Comparison of ENCODE assay signal across 13 cellular contexts in the genomic region with DNA sequence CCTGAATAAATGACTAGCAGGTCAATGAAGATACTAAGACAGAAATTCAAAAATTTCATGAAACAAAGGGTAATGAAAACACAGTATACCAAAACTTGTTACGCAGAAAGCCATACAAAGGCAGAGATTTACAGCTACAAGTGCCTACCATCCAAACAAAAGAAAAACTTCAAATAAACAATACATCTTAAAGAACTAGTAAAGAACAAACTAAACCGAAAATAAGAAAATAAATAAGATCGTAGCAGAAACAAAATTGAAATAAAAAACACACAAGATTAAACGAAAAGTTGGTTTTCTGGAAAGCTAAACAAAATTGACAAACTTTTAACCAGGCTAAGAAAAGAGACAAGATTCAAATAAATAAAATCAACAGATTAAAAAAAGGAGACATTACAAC. TPM values are rescaled to one million over a fixed set of nuclear protein-coding genes. Genes with fewer than 3 reads are reported as not detected.
DNase-seq lines count a peak whose midpoint lies in the region; ATAC-seq, FAIRE-seq and TF ChIP-seq lines count a peak whose summit lies in the region.
"Not testable (repeated sequence)": the region's sequence is repeated elsewhere in the genome, so short reads cannot be mapped to it uniquely, and the experiment has no call there.
"Had no signal": no experiment of that assay in that cellular context is flagged by ENCODE, and none has a peak within 500 bp of the region (broad histone marks: within the 10 kb centered on the region; RNA-seq: fewer than 3 reads in every experiment).

No MANE protein-coding gene starts in this region.

- not testable (repeated sequence) for FAIRE-seq in astrocyte (lab: Jason Lieb, UNC)

- CTCF ChIA-PET in OCI-LY7 (lab: Charles Lee; ENCODE audit: unreplicated experiment): not testable (repeated sequence)

- H3K9ac ChIP-seq in astrocyte (ENCODE audit: low read length): not testable (repeated sequence)

- H3K4me1 Mint-ChIP-seq in CD4-positive, CD25-positive, alpha-beta regulatory T cell: peaks cover 5 to 26% (median 23%) of the 10 kb centered on the region in 4 donors
- not testable (repeated sequence) for H3K4me1 Mint-ChIP-seq in activated T-helper 17 cell treated with anti-CD3 and anti-CD28 coated beads, Interleukin-2, amount 50 U/mL, for 72 hours; progenitor cell of endocrine pancreas (ENCODE audit: low read depth)
- H3K4me1 Mint-ChIP-seq in astrocyte (ENCODE audit: low read depth, unreplicated experiment): peaks cover 11% of the 10 kb centered on the region
- peaks cover 17% of the 10 kb centered on the region for H3K4me1 Mint-ChIP-seq in memory B cell
- H3K4me1 Mint-ChIP-seq in natural killer cell treated with Interleukin-12 subunit alpha and Interleukin-12 subunit beta and Interleukin-15 and Interleukin-18, amount 100 ng/mL, for 72 hours (ENCODE audit: low read depth in 2 of 2): peaks cover 18 to 22% of the 10 kb centered on the region in 2 donors

- H3K9me3 ChIP-seq in CD4-positive, CD25-positive, alpha-beta regulatory T cell (ENCODE audit: control insufficient read depth in 2 of 2, low read length in 2 of 2); OCI-LY7 (ENCODE audit: low read length); astrocyte (ENCODE audit: insufficient read depth, low read depth, low read length): not testable (repeated sequence)

- H2AFZ ChIP-seq in OCI-LY7 (ENCODE audit: low read length); astrocyte (ENCODE audit: low read depth, low read length): not testable (repeated sequence)

- POLR2A ChIA-PET in OCI-LY7 (lab: Charles Lee): interaction anchor here (0.6 kb wide), 1 partner anchor 11 kb away, joined by 3 read pairs; no protein-coding TSS in a partner anchor

- H3K36me3 ChIP-seq in CD4-positive, CD25-positive, alpha-beta regulatory T cell (ENCODE audit: control insufficient read depth, insufficient read depth, low read length); OCI-LY7 (ENCODE audit: insufficient read depth, low read length); astrocyte (ENCODE audit: insufficient read depth, low read length): not testable (repeated sequence)

- TF ChIP-seq CTCF in OCI-LY7 (conservative IDR thresholded peaks at IDR 0.05; ENCODE audit: low read length); astrocyte (IDR thresholded peaks at IDR 0.05; ENCODE audit: insufficient read depth, low read depth, low read length); progenitor cell of endocrine pancreas (IDR thresholded peaks at IDR 0.05; ENCODE audit: unreplicated experiment): not testable (repeated sequence)

- H3K27ac Mint-ChIP-seq in CD4-positive, CD25-positive, alpha-beta regulatory T cell; activated T-helper 17 cell treated with anti-CD3 and anti-CD28 coated beads, Interleukin-2, amount 50 U/mL, for 72 hours; astrocyte (ENCODE audit: unreplicated experiment); memory B cell; progenitor cell of endocrine pancreas: not testable (repeated sequence)
- H3K27ac Mint-ChIP-seq in natural killer cell treated with Interleukin-12 subunit alpha and Interleukin-12 subunit beta and Interleukin-15 and Interleukin-18, amount 100 ng/mL, for 72 hours: peak overlapping the region in 1 of 2 donors; percentile 31

- H3K27me3 ChIP-seq in CD4-positive, CD25-positive, alpha-beta regulatory T cell (ENCODE audit: control insufficient read depth, insufficient read depth, low read length); astrocyte (ENCODE audit: insufficient read depth, low read length): not testable (repeated sequence)

- not testable (repeated sequence) for H3K36me3 Mint-ChIP-seq in CD4-positive, CD25-positive, alpha-beta regulatory T cell; activated T-helper 17 cell treated with anti-CD3 and anti-CD28 coated beads, Interleukin-2, amount 50 U/mL, for 72 hours (ENCODE audit: low read depth); astrocyte (ENCODE audit: low read depth, unreplicated experiment); natural killer cell treated with Interleukin-12 subunit alpha and Interleukin-12 subunit beta and Interleukin-15 and Interleukin-18, amount 100 ng/mL, for 72 hours; progenitor cell of endocrine pancreas (ENCODE audit: insufficient read depth)
- H3K36me3 Mint-ChIP-seq in memory B cell: peaks cover 17% of the 10 kb centered on the region

- H3K4me3 Mint-ChIP-seq in CD4-positive, CD25-positive, alpha-beta regulatory T cell: peak overlapping the region in 3 of 4 donors; percentile 48 to 65 (median 57)
- peak overlapping the region; percentile 81 for H3K4me3 Mint-ChIP-seq in activated T-helper 17 cell treated with anti-CD3 and anti-CD28 coated beads, Interleukin-2, amount 50 U/mL, for 72 hours
- H3K4me3 Mint-ChIP-seq in astrocyte (ENCODE audit: unreplicated experiment): peak overlapping the region; percentile 71
- H3K4me3 Mint-ChIP-seq in memory B cell: peak overlapping the region; percentile 14
- peak overlapping the region; percentile 69 for H3K4me3 Mint-ChIP-seq in natural killer cell treated with Interleukin-12 subunit alpha and Interleukin-12 subunit beta and Interleukin-15 and Interleukin-18, amount 100 ng/mL, for 72 hours
- H3K4me3 Mint-ChIP-seq in progenitor cell of endocrine pancreas (ENCODE audit: low read depth): peak overlapping the region; percentile 55

- H3K9me2 ChIP-seq in OCI-LY7 (ENCODE audit: insufficient read depth, low read length): not testable (repeated sequence)

- not testable (repeated sequence) for ATAC-seq in CD4-positive, CD25-positive, alpha-beta regulatory T cell (ENCODE audit: low read depth in 2 of 2); activated T-helper 17 cell treated with anti-CD3 and anti-CD28 coated beads, Interleukin-2, amount 50 U/mL, for 72 hours (replicated peaks); memory B cell (ENCODE audit: low read depth); natural killer cell treated with Interleukin-12 subunit alpha and Interleukin-12 subunit beta and Interleukin-15 and Interleukin-18, amount 100 ng/mL, for 72 hours

- peaks cover 34% of the 10 kb centered on the region for H3K79me2 ChIP-seq in OCI-LY7 (ENCODE audit: insufficient read depth, low read depth, low read length)
- peaks cover 28% of the 10 kb centered on the region for H3K79me2 ChIP-seq in astrocyte (ENCODE audit: insufficient read depth, low read length)

- H3K4me1 ChIP-seq in CD4-positive, CD25-positive, alpha-beta regulatory T cell (ENCODE audit: control insufficient read depth, insufficient read depth, low read length, poor library complexity, severe bottlenecking); OCI-LY7 (ENCODE audit: insufficient read depth, low read length, poor library complexity, severe bottlenecking); astrocyte (ENCODE audit: insufficient read depth, low read length): not testable (repeated sequence)

- H3K27me3 Mint-ChIP-seq in CD4-positive, CD25-positive, alpha-beta regulatory T cell; activated T-helper 17 cell treated with anti-CD3 and anti-CD28 coated beads, Interleukin-2, amount 50 U/mL, for 72 hours; astrocyte (ENCODE audit: low read depth, unreplicated experiment); memory B cell; natural killer cell treated with Interleukin-12 subunit alpha and Interleukin-12 subunit beta and Interleukin-15 and Interleukin-18, amount 100 ng/mL, for 72 hours; progenitor cell of endocrine pancreas: not testable (repeated sequence)

- intact Hi-C loops in OCI-LY7 (cut with micrococcal nuclease; ENCODE audit: unreplicated experiment): loop anchor here (5.0 kb wide), 1 partner anchor 139 kb away; no protein-coding TSS in a partner anchor

- not testable (repeated sequence) for H3K27ac ChIP-seq in CD4-positive, CD25-positive, alpha-beta regulatory T cell (ENCODE audit: insufficient read depth, low read length, poor library complexity, severe bottlenecking); OCI-LY7 (ENCODE audit: low read depth, low read length, poor library complexity, severe bottlenecking); astrocyte (ENCODE audit: low read depth, low read length)

- not testable (repeated sequence) for BruUV-seq in OCI-LY7 (replicated peaks; lab: Mats Ljungman, UMichigan)

- H3K4me3 ChIP-seq in CD4-positive, CD25-positive, alpha-beta regulatory T cell (ENCODE audit: low read depth, low read length); OCI-LY7 (ENCODE audit: low read depth, low read length, poor library complexity, severe bottlenecking); astrocyte (ENCODE audit: insufficient read depth, low read depth, low read length): not testable (repeated sequence)

- not testable (repeated sequence) for DNase-seq in CD4-positive, CD25-positive, alpha-beta regulatory T cell; OCI-LY7 (ENCODE audit: low spot score); astrocyte (ENCODE audit: low read depth); memory B cell (ENCODE audit: low spot score in 2 of 2); natural killer cell treated with Interleukin-12 subunit alpha and Interleukin-12 subunit beta and Interleukin-15 and Interleukin-18, amount 100 ng/mL, for 72 hours (ENCODE audit: low spot score); progenitor cell of endocrine pancreas (ENCODE audit: low spot score, unreplicated experiment)

- not testable (repeated sequence) for H4K20me1 ChIP-seq in OCI-LY7 (ENCODE audit: insufficient read depth, low read length); astrocyte (ENCODE audit: insufficient read depth, low read length)

- H3K9me3 Mint-ChIP-seq in CD4-positive, CD25-positive, alpha-beta regulatory T cell; activated T-helper 17 cell treated with anti-CD3 and anti-CD28 coated beads, Interleukin-2, amount 50 U/mL, for 72 hours; astrocyte (ENCODE audit: unreplicated experiment); memory B cell; natural killer cell treated with Interleukin-12 subunit alpha and Interleukin-12 subunit beta and Interleukin-15 and Interleukin-18, amount 100 ng/mL, for 72 hours; progenitor cell of endocrine pancreas (ENCODE audit: low read depth): not testable (repeated sequence)

- H3K4me2 ChIP-seq in OCI-LY7 (ENCODE audit: low read length): 0 out of 2 replicates have a peak overlapping the region, but pooled peaks have one; percentile 23
- not testable (repeated sequence) for H3K4me2 ChIP-seq in astrocyte (ENCODE audit: low read length)

RNA-seq across cellular contexts. Expression of a gene that starts 51.5 kb away (rescaled TPM):
- not detected for total RNA-seq in CD4-positive, CD25-positive, alpha-beta regulatory T cell
- not detected for polyA plus RNA-seq in CD4-positive, CD25-positive, alpha-beta regulatory T cell
- 3.6 and 7.0 TPM in 2 replicates for total RNA-seq in OCI-LY7 (2014; rRNA removed; shearing (Covaris generic))
- total RNA-seq in OCI-LY7 (2022) (1.7 and 2.3 TPM in 2 replicates), astrocyte (not detected in 2 replicates), progenitor cell of endocrine pancreas (not detected in 2 replicates)
- total RNA-seq in activated T-helper 17 cell treated with anti-CD3 and anti-CD28 coated beads, Interleukin-2, amount 50 U/mL, for 72 hours: not detected
- total RNA-seq in natural killer cell treated with Interleukin-12 subunit alpha and Interleukin-12 subunit beta and Interleukin-15 and Interleukin-18, amount 100 ng/mL, for 72 hours: not detected
- total RNA-seq: Daoy, G401, H4, IMR-90, NCI-H460, Right ventricle myocardium superior had no signal
- polyA plus RNA-seq: IMR-90 had no signal

Comparison
In these comparisons a context has a peak if more than half of its experiments do, and no peak if none do; other contexts are left out.
1. H3K4me3 Mint-ChIP-seq: peak in every context shown above with its lines; median percentile 81 in activated T-helper 17 cell treated with anti-CD3 and anti-CD28 coated beads, Interleukin-2, amount 50 U/mL, for 72 hours; 71 in astrocyte; 69 in natural killer cell treated with Interleukin-12 subunit alpha and Interleukin-12 subunit beta and Interleukin-15 and Interleukin-18, amount 100 ng/mL, for 72 hours; 57 in CD4-positive, CD25-positive, alpha-beta regulatory T cell; 55 in progenitor cell of endocrine pancreas; 14 in memory B cell.